10 cellular contexts compared by ENCODE assay signal in the genomic region with DNA sequence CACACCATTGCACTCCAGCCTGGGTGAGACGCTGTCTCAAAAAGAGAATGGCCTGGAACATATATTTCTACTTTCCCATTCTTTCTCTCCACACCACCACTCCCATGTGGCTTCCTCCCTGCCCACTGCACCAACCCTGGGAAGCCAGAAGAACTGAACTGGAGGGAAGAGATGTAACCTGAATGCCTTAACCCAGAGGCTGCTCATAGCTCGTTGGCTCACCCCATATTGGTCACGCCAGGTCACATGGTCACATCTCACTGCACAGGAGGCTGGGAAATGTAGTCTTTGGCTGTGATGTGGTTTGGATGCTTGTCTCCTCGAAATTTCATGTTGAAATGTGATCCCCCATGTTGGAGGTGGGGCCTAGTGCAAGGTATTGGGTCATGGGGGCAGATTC. TPM values are rescaled to one million over a fixed set of nuclear protein-coding genes. Genes with fewer than 3 reads are reported as not detected.
DNase-seq lines count a peak whose midpoint lies in the region; ATAC-seq and TF ChIP-seq lines count a peak whose summit lies in the region.
"Had no signal": no experiment of that assay in that cellular context is flagged by ENCODE, and none has a peak within 500 bp of the region (broad histone marks: within the 10 kb centered on the region; RNA-seq: fewer than 3 reads in every experiment).

No MANE protein-coding gene starts in this region.

- H2BK120ac ChIP-seq in H9 (ENCODE audit: low read depth, low read length, poor library complexity, severe bottlenecking), result no peak overlapping the region

- H3K4me3 Mint-ChIP-seq in H9, result no peak overlapping the region
- H3K4me3 Mint-ChIP-seq: IgD-negative memory B cell, naive B cell had no signal

- no peak overlapping the region for H4K5ac ChIP-seq in H9 (ENCODE audit: insufficient read length, low read depth, low read length)

- H4K91ac ChIP-seq in H9 (ENCODE audit: insufficient read length, low read depth, low read length), result no peak overlapping the region

- no peak overlapping the region for H3K23ac ChIP-seq in H9 (ENCODE audit: insufficient read length, low read depth, low read length)

- H2BK5ac ChIP-seq in H9 (ENCODE audit: insufficient read length, low read length), result no peak overlapping the region

- no peak overlapping the region for H2BK12ac ChIP-seq in H9 (ENCODE audit: insufficient read length, low read depth, low read length)

- no peak overlapping the region for H3K14ac ChIP-seq in H9 (ENCODE audit: insufficient read depth, low read length)

- H3K9me3 ChIP-seq in H9 (ENCODE audit: control insufficient read depth, low read depth, low read length), result no peaks in the 10 kb centered on the region

- no peaks in the 10 kb centered on the region for H3K23me2 ChIP-seq in H9 (ENCODE audit: insufficient read length, low read depth, low read length, poor library complexity, severe bottlenecking)

- H2BK15ac ChIP-seq in H9 (ENCODE audit: low read depth, low read length), result no peak overlapping the region

- no peak overlapping the region for H3K9ac ChIP-seq in H9 (ENCODE audit: extremely low read depth, insufficient read length, low read length)

- no peak overlapping the region for H3K18ac ChIP-seq in H9 (ENCODE audit: insufficient read length, low read depth, low read length)

- no peak overlapping the region for H4K8ac ChIP-seq in H9 (replicated peaks; ENCODE audit: insufficient read length, low read depth, low read length)

- no peak overlapping the region for H3K56ac ChIP-seq in H9 (ENCODE audit: insufficient read length, low read depth, low read length)

- no peak for ATAC-seq in HG03521 (IDR thresholded peaks at IDR 0.05; ENCODE audit: unreplicated experiment)
- ATAC-seq in HG03159 (IDR thresholded peaks at IDR 0.05; ENCODE audit: unreplicated experiment), result no peak

- no peak overlapping the region for H3K27ac ChIP-seq in H9 (ENCODE audit: insufficient read length, low read depth, low read length)

- H3T11ph ChIP-seq in H9 (ENCODE audit: low read length), result no peak overlapping the region

- H4K20me1 ChIP-seq in H9 (ENCODE audit: control insufficient read depth, insufficient read depth, insufficient read length), result no peaks in the 10 kb centered on the region

- in situ Hi-C loops in SK-MEL-5 (cut with HindIII; ENCODE audit: low pct_unique_long_range_greater_than_20kb, low sequenced_read_pairs), result no loop called here

- no peak overlapping the region for H3K4ac ChIP-seq in H9 (ENCODE audit: low read depth, low read length)

- no peaks in the 10 kb centered on the region; a peak in 3 of 7 replicates for H3K36me3 Mint-ChIP-seq in H9 (ENCODE audit: insufficient read depth in 1 of 3, low read depth in 3 of 3)
- H3K36me3 Mint-ChIP-seq: IgD-negative memory B cell, naive B cell had no signal

- no peaks in the 10 kb centered on the region for H3K79me2 ChIP-seq in H9 (ENCODE audit: insufficient read depth, low read length)

- H3K27ac Mint-ChIP-seq in H9, result peak overlapping the region in 2 of 3 experiments; percentile 22 to 90; a peak in 1 of 7 replicates
- H3K27ac Mint-ChIP-seq: IgD-negative memory B cell had no signal

- H3K27me3 Mint-ChIP-seq in H9 (ENCODE audit: low read depth), result peaks cover 18% of the 10 kb centered on the region

- H2AFZ ChIP-seq in H9 (ENCODE audit: low read length), result no peak overlapping the region

- no peaks in the 10 kb centered on the region for H3K79me1 ChIP-seq in H9 (ENCODE audit: insufficient read depth, low read depth, low read length, poor library complexity, severe bottlenecking)

- H3K9me3 Mint-ChIP-seq in H9, result peaks cover 3 to 4% of the 10 kb centered on the region in 2 experiments; a peak in 3 of 5 replicates

- peaks cover 15 to 24% of the 10 kb centered on the region in 2 experiments for H3K4me1 Mint-ChIP-seq in H9
- H3K4me1 Mint-ChIP-seq: naive B cell had no signal

- no peak overlapping the region for H2AK5ac ChIP-seq in H9 (ENCODE audit: insufficient read length, low read length)

- WGBS in H9 (ENCODE audit: extremely low coverage, insufficient read length, low lambda C conversion rate), result no CpG with 5 or more reads among the region's 4 CpGs

- no peaks in the 10 kb centered on the region for H3K4me1 ChIP-seq in H9 (ENCODE audit: insufficient read depth, low read length)

- DNase-seq in EH (ENCODE audit: low read depth), result peak; percentile 33
- DNase-seq in H9, result peak; percentile 78
- DNase-seq in SK-MEL-5 (ENCODE audit: low read depth, low spot score), result peak; percentile 83
- peak; percentile 40 for DNase-seq in iris pigment epithelial cell (ENCODE audit: low read depth)
- DNase-seq in globus pallidus (ENCODE audit: low spot score), result no peak
- DNase-seq in HCEC 1CT, result no peak
- DNase-seq: naive B cell had no signal

- no peak overlapping the region for H2BK20ac ChIP-seq in H9 (ENCODE audit: low read depth, low read length, poor library complexity, severe bottlenecking)

- no peak for TF ChIP-seq CTCF in H9 (conservative IDR thresholded peaks at IDR 0.05)

- H3K4me2 ChIP-seq in H9 (ENCODE audit: insufficient read depth, insufficient read length, low read length), result no peak overlapping the region

- H3K27me3 ChIP-seq in H9 (ENCODE audit: insufficient read depth, low read length), result no peaks in the 10 kb centered on the region

RNA-seq across cellular contexts. Expression of gene DNAH17, which starts 5.9 kb away (rescaled TPM):
- total RNA-seq in H9 (2021), result 0.13 and 0.33 TPM in 2 replicates
- 0.05 and 0.24 TPM in 2 replicates for total RNA-seq in SK-MEL-5 (2014; rRNA removed; shearing (Covaris generic))
- polyA plus RNA-seq in SK-MEL-5 (2015; cell fraction: cytosol; rRNA removed), result 0.20 and 0.38 TPM in 2 replicates
- polyA plus RNA-seq in SK-MEL-5 (2015; cell fraction: nucleus; rRNA removed), result 0.51 and 0.53 TPM in 2 replicates

Comparison
In these comparisons a context has a peak if more than half of its experiments do, and no peak if none do; other contexts are left out.
1. DNase-seq: peak in EH (single experiment), H9 (single experiment), SK-MEL-5 (single experiment) and iris pigment epithelial cell (single experiment); none in globus pallidus (single experiment) and HCEC 1CT (single experiment).